Comparison of ENCODE assay signal across 1 cellular context in the genomic region with DNA sequence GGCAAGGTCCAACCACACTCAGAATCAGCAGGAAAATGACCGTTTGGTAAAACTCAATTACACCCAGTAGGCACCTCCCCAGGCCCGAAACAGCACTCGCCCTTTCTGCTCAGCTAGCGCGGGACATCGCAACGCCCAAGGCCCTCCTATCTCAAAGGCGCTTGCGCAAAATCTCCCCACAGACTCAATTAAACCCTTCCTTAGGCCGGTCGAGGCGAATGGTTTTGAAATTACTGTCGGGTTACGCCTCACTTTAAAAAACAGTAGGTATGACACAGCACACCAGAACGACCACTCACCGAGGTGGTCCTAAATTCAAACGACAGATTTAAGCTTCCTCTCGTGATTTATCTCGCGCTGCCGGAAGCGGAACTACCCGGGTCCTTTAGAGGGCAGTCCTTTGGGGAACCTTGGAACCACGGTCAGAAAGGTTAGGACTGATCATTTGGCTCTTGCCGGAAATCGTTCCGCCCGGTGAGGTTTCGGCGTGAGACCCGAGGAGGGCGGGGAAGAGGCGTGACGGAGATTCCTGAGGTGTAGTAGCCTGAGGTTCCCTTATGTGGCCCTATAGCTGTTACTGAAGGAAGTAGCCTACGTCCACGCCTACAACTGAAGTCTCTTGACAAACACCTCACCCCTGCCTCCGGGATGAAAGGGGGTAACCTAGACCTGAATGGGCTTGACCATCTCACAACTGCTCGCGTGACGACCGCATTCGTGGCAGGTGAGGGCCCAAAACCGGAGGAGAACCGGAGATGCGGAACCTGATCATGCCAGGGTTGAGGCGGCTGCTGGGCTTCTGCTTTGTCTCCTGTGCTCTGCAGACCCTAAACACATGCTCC.
TF ChIP-seq lines count a peak whose summit lies in the region.

A gene with protein sequence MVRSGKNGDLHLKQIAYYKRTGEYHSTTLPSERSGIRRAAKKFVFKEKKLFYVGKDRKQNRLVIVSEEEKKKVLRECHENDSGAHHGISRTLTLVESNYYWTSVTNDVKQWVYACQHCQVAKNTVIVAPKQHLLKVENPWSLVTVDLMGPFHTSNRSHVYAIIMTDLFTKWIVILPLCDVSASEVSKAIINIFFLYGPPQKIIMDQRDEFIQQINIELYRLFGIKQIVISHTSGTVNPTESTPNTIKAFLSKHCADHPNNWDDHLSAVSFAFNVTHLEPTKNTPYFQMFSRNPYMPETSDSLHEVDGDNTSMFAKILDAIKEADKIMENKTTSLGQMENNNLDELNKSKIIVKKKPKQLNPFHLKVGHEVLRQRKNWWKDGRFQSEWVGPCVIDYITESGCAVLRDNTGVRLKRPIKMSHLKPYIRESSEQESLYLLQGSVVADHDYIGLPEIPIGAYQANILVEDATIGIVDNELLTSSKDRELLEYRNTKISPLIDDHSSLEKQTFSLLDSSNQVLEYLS (minus strand): TSS at position 374 of the 842 bp plus-strand sequence. CDS start 11,431 bp downstream, outside the sequence.
Gene PPIP5K2 (plus strand): TSS at position 537 of the 842 bp plus-strand sequence. CDS start 9,289 bp downstream, outside the sequence.

TF ChIP-seq in K562, 482 proteins besides CTCF, POLR2A, EP300 and RAD21 (continued from another document and continues in another):
- TF ChIP-seq EZH2 (IDR thresholded peaks at IDR 0.05; ENCODE audit: borderline replicate concordance, low read depth, low read length) (no peak), TFAM (CRISPR knock-in tag; conservative IDR thresholded peaks at IDR 0.05) (no peak), CREB3L1 (IDR thresholded peaks at IDR 0.05; ENCODE audit: borderline replicate concordance, low read depth) (peak; percentile 74; the same call in 1 of the 2 replicates), HNRNPUL1 (IDR thresholded peaks at IDR 0.05; ENCODE audit: low read length) (0 out of 2 replicates have a peak, but pooled peaks have one; percentile 53), ZNF354B (CRISPR knock-in tag; IDR thresholded peaks at IDR 0.05) (no peak), TRIM28 (IDR thresholded peaks at IDR 0.05) (peak; percentile 75), ZNF512 (tag; IDR thresholded peaks at IDR 0.05) (no peak), HMG20A (CRISPR knock-in tag; conservative IDR thresholded peaks at IDR 0.05) (no peak), RBBP5 (IDR thresholded peaks at IDR 0.05; ENCODE audit: borderline replicate concordance, insufficient read depth, low read length, poor library complexity, severe bottlenecking) (no peak), NONO (IDR thresholded peaks at IDR 0.05; ENCODE audit: low read depth in 2 of 2, low read length in 1 of 2) (no peak), PRMT5 (CRISPR knock-in tag; IDR thresholded peaks at IDR 0.05) (no peak), GABPA (tag; conservative IDR thresholded peaks at IDR 0.05; ENCODE audit: low read depth) (peak; percentile 100), KLF6 (CRISPR knock-in tag; IDR thresholded peaks at IDR 0.05; ENCODE audit: borderline replicate concordance) (no peak), ZNF311 (CRISPR knock-in tag; IDR thresholded peaks at IDR 0.05) (no peak)
- TF ChIP-seq, protein P1, sequence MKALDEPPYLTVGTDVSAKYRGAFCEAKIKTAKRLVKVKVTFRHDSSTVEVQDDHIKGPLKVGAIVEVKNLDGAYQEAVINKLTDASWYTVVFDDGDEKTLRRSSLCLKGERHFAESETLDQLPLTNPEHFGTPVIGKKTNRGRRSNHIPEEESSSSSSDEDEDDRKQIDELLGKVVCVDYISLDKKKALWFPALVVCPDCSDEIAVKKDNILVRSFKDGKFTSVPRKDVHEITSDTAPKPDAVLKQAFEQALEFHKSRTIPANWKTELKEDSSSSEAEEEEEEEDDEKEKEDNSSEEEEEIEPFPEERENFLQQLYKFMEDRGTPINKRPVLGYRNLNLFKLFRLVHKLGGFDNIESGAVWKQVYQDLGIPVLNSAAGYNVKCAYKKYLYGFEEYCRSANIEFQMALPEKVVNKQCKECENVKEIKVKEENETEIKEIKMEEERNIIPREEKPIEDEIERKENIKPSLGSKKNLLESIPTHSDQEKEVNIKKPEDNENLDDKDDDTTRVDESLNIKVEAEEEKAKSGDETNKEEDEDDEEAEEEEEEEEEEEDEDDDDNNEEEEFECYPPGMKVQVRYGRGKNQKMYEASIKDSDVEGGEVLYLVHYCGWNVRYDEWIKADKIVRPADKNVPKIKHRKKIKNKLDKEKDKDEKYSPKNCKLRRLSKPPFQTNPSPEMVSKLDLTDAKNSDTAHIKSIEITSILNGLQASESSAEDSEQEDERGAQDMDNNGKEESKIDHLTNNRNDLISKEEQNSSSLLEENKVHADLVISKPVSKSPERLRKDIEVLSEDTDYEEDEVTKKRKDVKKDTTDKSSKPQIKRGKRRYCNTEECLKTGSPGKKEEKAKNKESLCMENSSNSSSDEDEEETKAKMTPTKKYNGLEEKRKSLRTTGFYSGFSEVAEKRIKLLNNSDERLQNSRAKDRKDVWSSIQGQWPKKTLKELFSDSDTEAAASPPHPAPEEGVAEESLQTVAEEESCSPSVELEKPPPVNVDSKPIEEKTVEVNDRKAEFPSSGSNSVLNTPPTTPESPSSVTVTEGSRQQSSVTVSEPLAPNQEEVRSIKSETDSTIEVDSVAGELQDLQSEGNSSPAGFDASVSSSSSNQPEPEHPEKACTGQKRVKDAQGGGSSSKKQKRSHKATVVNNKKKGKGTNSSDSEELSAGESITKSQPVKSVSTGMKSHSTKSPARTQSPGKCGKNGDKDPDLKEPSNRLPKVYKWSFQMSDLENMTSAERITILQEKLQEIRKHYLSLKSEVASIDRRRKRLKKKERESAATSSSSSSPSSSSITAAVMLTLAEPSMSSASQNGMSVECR (CRISPR knock-in tag; IDR thresholded peaks at IDR 0.05) = peak; percentile 84; the same call in 1 of the 2 replicates
- TF ChIP-seq, protein P2, sequence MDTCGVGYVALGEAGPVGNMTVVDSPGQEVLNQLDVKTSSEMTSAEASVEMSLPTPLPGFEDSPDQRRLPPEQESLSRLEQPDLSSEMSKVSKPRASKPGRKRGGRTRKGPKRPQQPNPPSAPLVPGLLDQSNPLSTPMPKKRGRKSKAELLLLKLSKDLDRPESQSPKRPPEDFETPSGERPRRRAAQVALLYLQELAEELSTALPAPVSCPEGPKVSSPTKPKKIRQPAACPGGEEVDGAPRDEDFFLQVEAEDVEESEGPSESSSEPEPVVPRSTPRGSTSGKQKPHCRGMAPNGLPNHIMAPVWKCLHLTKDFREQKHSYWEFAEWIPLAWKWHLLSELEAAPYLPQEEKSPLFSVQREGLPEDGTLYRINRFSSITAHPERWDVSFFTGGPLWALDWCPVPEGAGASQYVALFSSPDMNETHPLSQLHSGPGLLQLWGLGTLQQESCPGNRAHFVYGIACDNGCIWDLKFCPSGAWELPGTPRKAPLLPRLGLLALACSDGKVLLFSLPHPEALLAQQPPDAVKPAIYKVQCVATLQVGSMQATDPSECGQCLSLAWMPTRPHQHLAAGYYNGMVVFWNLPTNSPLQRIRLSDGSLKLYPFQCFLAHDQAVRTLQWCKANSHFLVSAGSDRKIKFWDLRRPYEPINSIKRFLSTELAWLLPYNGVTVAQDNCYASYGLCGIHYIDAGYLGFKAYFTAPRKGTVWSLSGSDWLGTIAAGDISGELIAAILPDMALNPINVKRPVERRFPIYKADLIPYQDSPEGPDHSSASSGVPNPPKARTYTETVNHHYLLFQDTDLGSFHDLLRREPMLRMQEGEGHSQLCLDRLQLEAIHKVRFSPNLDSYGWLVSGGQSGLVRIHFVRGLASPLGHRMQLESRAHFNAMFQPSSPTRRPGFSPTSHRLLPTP (IDR thresholded peaks at IDR 0.05; ENCODE audit: borderline replicate concordance, extremely low read depth, insufficient read length) = no peak
- TF ChIP-seq, protein P3, sequence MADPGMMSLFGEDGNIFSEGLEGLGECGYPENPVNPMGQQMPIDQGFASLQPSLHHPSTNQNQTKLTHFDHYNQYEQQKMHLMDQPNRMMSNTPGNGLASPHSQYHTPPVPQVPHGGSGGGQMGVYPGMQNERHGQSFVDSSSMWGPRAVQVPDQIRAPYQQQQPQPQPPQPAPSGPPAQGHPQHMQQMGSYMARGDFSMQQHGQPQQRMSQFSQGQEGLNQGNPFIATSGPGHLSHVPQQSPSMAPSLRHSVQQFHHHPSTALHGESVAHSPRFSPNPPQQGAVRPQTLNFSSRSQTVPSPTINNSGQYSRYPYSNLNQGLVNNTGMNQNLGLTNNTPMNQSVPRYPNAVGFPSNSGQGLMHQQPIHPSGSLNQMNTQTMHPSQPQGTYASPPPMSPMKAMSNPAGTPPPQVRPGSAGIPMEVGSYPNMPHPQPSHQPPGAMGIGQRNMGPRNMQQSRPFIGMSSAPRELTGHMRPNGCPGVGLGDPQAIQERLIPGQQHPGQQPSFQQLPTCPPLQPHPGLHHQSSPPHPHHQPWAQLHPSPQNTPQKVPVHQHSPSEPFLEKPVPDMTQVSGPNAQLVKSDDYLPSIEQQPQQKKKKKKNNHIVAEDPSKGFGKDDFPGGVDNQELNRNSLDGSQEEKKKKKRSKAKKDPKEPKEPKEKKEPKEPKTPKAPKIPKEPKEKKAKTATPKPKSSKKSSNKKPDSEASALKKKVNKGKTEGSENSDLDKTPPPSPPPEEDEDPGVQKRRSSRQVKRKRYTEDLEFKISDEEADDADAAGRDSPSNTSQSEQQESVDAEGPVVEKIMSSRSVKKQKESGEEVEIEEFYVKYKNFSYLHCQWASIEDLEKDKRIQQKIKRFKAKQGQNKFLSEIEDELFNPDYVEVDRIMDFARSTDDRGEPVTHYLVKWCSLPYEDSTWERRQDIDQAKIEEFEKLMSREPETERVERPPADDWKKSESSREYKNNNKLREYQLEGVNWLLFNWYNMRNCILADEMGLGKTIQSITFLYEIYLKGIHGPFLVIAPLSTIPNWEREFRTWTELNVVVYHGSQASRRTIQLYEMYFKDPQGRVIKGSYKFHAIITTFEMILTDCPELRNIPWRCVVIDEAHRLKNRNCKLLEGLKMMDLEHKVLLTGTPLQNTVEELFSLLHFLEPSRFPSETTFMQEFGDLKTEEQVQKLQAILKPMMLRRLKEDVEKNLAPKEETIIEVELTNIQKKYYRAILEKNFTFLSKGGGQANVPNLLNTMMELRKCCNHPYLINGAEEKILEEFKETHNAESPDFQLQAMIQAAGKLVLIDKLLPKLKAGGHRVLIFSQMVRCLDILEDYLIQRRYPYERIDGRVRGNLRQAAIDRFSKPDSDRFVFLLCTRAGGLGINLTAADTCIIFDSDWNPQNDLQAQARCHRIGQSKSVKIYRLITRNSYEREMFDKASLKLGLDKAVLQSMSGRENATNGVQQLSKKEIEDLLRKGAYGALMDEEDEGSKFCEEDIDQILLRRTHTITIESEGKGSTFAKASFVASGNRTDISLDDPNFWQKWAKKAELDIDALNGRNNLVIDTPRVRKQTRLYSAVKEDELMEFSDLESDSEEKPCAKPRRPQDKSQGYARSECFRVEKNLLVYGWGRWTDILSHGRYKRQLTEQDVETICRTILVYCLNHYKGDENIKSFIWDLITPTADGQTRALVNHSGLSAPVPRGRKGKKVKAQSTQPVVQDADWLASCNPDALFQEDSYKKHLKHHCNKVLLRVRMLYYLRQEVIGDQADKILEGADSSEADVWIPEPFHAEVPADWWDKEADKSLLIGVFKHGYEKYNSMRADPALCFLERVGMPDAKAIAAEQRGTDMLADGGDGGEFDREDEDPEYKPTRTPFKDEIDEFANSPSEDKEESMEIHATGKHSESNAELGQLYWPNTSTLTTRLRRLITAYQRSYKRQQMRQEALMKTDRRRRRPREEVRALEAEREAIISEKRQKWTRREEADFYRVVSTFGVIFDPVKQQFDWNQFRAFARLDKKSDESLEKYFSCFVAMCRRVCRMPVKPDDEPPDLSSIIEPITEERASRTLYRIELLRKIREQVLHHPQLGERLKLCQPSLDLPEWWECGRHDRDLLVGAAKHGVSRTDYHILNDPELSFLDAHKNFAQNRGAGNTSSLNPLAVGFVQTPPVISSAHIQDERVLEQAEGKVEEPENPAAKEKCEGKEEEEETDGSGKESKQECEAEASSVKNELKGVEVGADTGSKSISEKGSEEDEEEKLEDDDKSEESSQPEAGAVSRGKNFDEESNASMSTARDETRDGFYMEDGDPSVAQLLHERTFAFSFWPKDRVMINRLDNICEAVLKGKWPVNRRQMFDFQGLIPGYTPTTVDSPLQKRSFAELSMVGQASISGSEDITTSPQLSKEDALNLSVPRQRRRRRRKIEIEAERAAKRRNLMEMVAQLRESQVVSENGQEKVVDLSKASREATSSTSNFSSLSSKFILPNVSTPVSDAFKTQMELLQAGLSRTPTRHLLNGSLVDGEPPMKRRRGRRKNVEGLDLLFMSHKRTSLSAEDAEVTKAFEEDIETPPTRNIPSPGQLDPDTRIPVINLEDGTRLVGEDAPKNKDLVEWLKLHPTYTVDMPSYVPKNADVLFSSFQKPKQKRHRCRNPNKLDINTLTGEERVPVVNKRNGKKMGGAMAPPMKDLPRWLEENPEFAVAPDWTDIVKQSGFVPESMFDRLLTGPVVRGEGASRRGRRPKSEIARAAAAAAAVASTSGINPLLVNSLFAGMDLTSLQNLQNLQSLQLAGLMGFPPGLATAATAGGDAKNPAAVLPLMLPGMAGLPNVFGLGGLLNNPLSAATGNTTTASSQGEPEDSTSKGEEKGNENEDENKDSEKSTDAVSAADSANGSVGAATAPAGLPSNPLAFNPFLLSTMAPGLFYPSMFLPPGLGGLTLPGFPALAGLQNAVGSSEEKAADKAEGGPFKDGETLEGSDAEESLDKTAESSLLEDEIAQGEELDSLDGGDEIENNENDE (IDR thresholded peaks at IDR 0.05; ENCODE audit: low read depth, low read length) = no peak
